In the genomic region with DNA sequence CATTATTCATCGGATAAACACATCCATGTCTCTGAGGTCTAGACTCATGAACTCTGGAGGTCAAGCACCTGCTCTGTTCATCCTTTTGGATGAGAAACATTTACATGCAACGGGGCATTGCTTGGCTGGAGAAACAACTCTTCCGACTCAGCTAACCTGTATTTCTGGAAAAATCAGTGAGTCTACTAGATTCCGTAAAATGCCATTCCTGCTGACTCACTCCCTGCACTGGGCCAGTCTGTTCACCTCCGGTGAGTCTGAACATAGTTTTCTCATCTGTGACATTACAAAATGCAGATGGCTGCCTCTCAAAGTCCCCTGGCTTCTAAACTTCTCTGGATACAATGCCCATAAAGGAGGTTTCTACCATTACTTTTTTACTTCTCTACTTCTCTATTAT, we compare ENCODE assay signal across 17 cellular contexts.
DNase-seq lines count a peak whose midpoint lies in the region; ATAC-seq, FAIRE-seq and TF ChIP-seq lines count a peak whose summit lies in the region.
"Had no signal": no experiment of that assay in that cellular context is flagged by ENCODE, and none has a peak within 500 bp of the region (broad histone marks: within the 10 kb centered on the region; RNA-seq: fewer than 3 reads in every experiment).

No MANE protein-coding gene starts in this region.

- H3K4me3 ChIP-seq in IMR-90 (ENCODE audit: insufficient read depth, low read depth, low read length) (no peak overlapping the region), bronchial epithelial cell (ENCODE audit: low read depth, low read length) (no peak overlapping the region)
- H3K4me3 ChIP-seq: BLaER1 treated with 17β-estradiol and CSF1 and Interleukin-3, amounts not matched to agents 10 nM and 100 nM had no signal

- no peak overlapping the region for H3K4me2 ChIP-seq in IMR-90 (ENCODE audit: low read depth, low read length)
- H3K4me2 ChIP-seq: BLaER1 treated with 17β-estradiol and CSF1 and Interleukin-3, amounts not matched to agents 10 nM and 100 nM had no signal

- no peak overlapping the region for H3K27ac Mint-ChIP-seq in activated CD4-positive, alpha-beta T cell treated with anti-CD3 and anti-CD28 coated beads, Interleukin-2, amount 10 ng/mL, durations not matched to agents 24 days and 14 days
- H3K27ac Mint-ChIP-seq: activated CD8-positive, alpha-beta T cell treated with anti-CD3 and anti-CD28 coated beads, Interleukin-2, amount 10 ng/mL, durations not matched to agents 7 days and 5 days had no signal

- intact Hi-C loops in IMR-90 (cut with micrococcal nuclease) = no loop called here
- intact Hi-C loops in activated CD4-positive, alpha-beta T cell treated with anti-CD3 and anti-CD28 coated beads, Interleukin-2, amount 10 ng/mL, durations not matched to agents 24 days and 14 days (cut with micrococcal nuclease) = no loop called here

- FAIRE-seq in bronchial epithelial cell (lab: Jason Lieb, UNC) (peak; percentile 96), urothelium cell line (lab: Jason Lieb, UNC) (no peak)

- CTCF ChIA-PET in IMR-90 (lab: Yijun Ruan, JAX) = no interaction called here

- no peak for TF ChIP-seq POLR2A in IMR-90 (IDR thresholded peaks at IDR 0.05; ENCODE audit: low read depth, low read length)

- 76% methylated on average over 4 of the region's 5 CpGs; no CpG with 5 or more reads in 1 of the 2 experiments for WGBS in IMR-90 (ENCODE audit: extremely low coverage in 2 of 2, insufficient read length in 1 of 2), 2 experiments

- dilution Hi-C loops in IMR-90 (cut with HindIII; ENCODE audit: low sequenced_read_pairs, unreplicated experiment) = no loop called here

- H2AFZ ChIP-seq in IMR-90 (replicated peaks; ENCODE audit: low read length, poor library complexity) = no peak overlapping the region

- no peak overlapping the region for H2AK5ac ChIP-seq in IMR-90 (ENCODE audit: low read depth, low read length)

- no peak overlapping the region for H4K91ac ChIP-seq in IMR-90 (ENCODE audit: insufficient read depth, low read depth, low read length)

- no TSS peak for BruUV-seq in IMR-90 (replicated peaks; lab: Mats Ljungman, UMichigan)

- peak; percentile 37 for DNase-seq in IMR-90
- DNase-seq in bronchial epithelial cell (ENCODE audit: low read depth) = peak; percentile 98
- peak; percentile 96 for DNase-seq in kidney tubule cell (ENCODE audit: low spot score)
- DNase-seq in urothelium cell line (ENCODE audit: low spot score) = peak; percentile 46
- no peak for DNase-seq in activated CD4-positive, alpha-beta T cell treated with anti-CD3 and anti-CD28 coated beads, Interleukin-2, amount 10 ng/mL, durations not matched to agents 24 days and 14 days
- DNase-seq in RPMI8226 = no peak
- DNase-seq: activated CD8-positive, alpha-beta T cell treated with anti-CD3 and anti-CD28 coated beads, Interleukin-2, amount 10 ng/mL, durations not matched to agents 7 days and 5 days; amygdala; DMS79 treated with DMSO at 0.1 percent for 48 hours; H7; KG1; NCI-H146; NCI-H446; nucleus accumbens; stimulated activated naive CD4-positive, alpha-beta T cell treated with Interleukin-2 at 50 U/mL for 16 hours had no signal

- H3K9me3 ChIP-seq in IMR-90 (ENCODE audit: control insufficient read depth, insufficient read depth, low read length) = no peaks in the 10 kb centered on the region
- H3K9me3 ChIP-seq: BLaER1 treated with 17β-estradiol and CSF1 and Interleukin-3, amounts not matched to agents 10 nM and 100 nM had no signal

- TF ChIP-seq RAD21 in IMR-90 (IDR thresholded peaks at IDR 0.05; ENCODE audit: low read length) = no peak

- no peak overlapping the region for H3K4ac ChIP-seq in IMR-90 (ENCODE audit: low read depth, low read length)

- H3K18ac ChIP-seq in IMR-90 (ENCODE audit: low read depth, low read length) = no peak overlapping the region

- H2BK20ac ChIP-seq in IMR-90 (ENCODE audit: low read depth, low read length) = no peak overlapping the region

- H2AK9ac ChIP-seq in IMR-90 (replicated peaks; ENCODE audit: low read depth, low read length, poor library complexity) = no peak overlapping the region

- no peak overlapping the region for H3K4me3 Mint-ChIP-seq in activated CD4-positive, alpha-beta T cell treated with anti-CD3 and anti-CD28 coated beads, Interleukin-2, amount 10 ng/mL, durations not matched to agents 24 days and 14 days
- H3K4me3 Mint-ChIP-seq: activated CD8-positive, alpha-beta T cell treated with anti-CD3 and anti-CD28 coated beads, Interleukin-2, amount 10 ng/mL, durations not matched to agents 7 days and 5 days had no signal

- ATAC-seq in IMR-90 (ENCODE audit: low read depth) (peak; percentile 71), GM18511 (IDR thresholded peaks at IDR 0.05; ENCODE audit: unreplicated experiment) (no peak)
- ATAC-seq: activated CD8-positive, alpha-beta T cell treated with anti-CD3 and anti-CD28 coated beads, Interleukin-2, amount 10 ng/mL, durations not matched to agents 7 days and 5 days had no signal

- H4K8ac ChIP-seq in IMR-90 (ENCODE audit: low read depth in 2 of 2, low read length in 2 of 2) = no peak overlapping the region; a peak in 1 of 4 replicates

- H3K36me3 ChIP-seq in IMR-90 (ENCODE audit: control insufficient read depth, insufficient read depth, low read length) (no peaks in the 10 kb centered on the region), bronchial epithelial cell (ENCODE audit: control insufficient read depth, insufficient read depth, low read length) (no peaks in the 10 kb centered on the region)
- H3K36me3 ChIP-seq: BLaER1 treated with 17β-estradiol and CSF1 and Interleukin-3, amounts not matched to agents 10 nM and 100 nM had no signal

- POLR2A ChIA-PET in IMR-90 (lab: Charles Lee; ENCODE audit: unreplicated experiment) = no interaction called here

- H3K27ac ChIP-seq in IMR-90 (ENCODE audit: insufficient read depth, low read length) = no peak overlapping the region
- H3K27ac ChIP-seq: BLaER1 treated with 17β-estradiol and CSF1 and Interleukin-3, amounts not matched to agents 10 nM and 100 nM had no signal

- H4K5ac ChIP-seq in IMR-90 (ENCODE audit: low read depth, low read length) = no peak overlapping the region

- peaks cover 2% of the 10 kb centered on the region for H3K27me3 Mint-ChIP-seq in activated CD4-positive, alpha-beta T cell treated with anti-CD3 and anti-CD28 coated beads, Interleukin-2, amount 10 ng/mL, durations not matched to agents 24 days and 14 days

- no peak overlapping the region for H2BK5ac ChIP-seq in IMR-90 (ENCODE audit: low read depth, low read length, poor library complexity, severe bottlenecking)

- no peak overlapping the region for H3K56ac ChIP-seq in IMR-90 (ENCODE audit: extremely low read depth, insufficient read depth, low read length)

- no peaks in the 10 kb centered on the region for H3K79me1 ChIP-seq in IMR-90 (ENCODE audit: low read depth in 1 of 2, low read length in 2 of 2)

- H3K23ac ChIP-seq in IMR-90 (ENCODE audit: low read depth, low read length) = no peak overlapping the region

- TF ChIP-seq CTCF in IMR-90 (conservative IDR thresholded peaks at IDR 0.05; ENCODE audit: low read depth, low read length) (no peak), bronchial epithelial cell (IDR thresholded peaks at IDR 0.05; ENCODE audit: insufficient read depth, low read length, severe bottlenecking) (no peak)

- no peaks in the 10 kb centered on the region for H3K27me3 ChIP-seq in IMR-90 (ENCODE audit: control insufficient read depth, insufficient read depth, low read length)
- no peaks in the 10 kb centered on the region for H3K27me3 ChIP-seq in bronchial epithelial cell (ENCODE audit: control insufficient read depth, insufficient read depth, low read length)
- H3K27me3 ChIP-seq: BLaER1 treated with 17β-estradiol and CSF1 and Interleukin-3, amounts not matched to agents 10 nM and 100 nM had no signal

- H4K20me1 ChIP-seq in IMR-90 (ENCODE audit: insufficient read depth, low read length) = no peaks in the 10 kb centered on the region
- H4K20me1 ChIP-seq: BLaER1 treated with 17β-estradiol and CSF1 and Interleukin-3, amounts not matched to agents 10 nM and 100 nM had no signal

- no peak overlapping the region for H2BK15ac ChIP-seq in IMR-90 (ENCODE audit: low read depth, low read length)

- H3K36me3 Mint-ChIP-seq in activated CD4-positive, alpha-beta T cell treated with anti-CD3 and anti-CD28 coated beads, Interleukin-2, amount 10 ng/mL, durations not matched to agents 24 days and 14 days (ENCODE audit: low read depth) = no peaks in the 10 kb centered on the region

- no peak overlapping the region for H3K9ac ChIP-seq in IMR-90 (ENCODE audit: low read depth, low read length)
- H3K9ac ChIP-seq: BLaER1 treated with 17β-estradiol and CSF1 and Interleukin-3, amounts not matched to agents 10 nM and 100 nM had no signal

- H3K9me3 Mint-ChIP-seq in activated CD4-positive, alpha-beta T cell treated with anti-CD3 and anti-CD28 coated beads, Interleukin-2, amount 10 ng/mL, durations not matched to agents 24 days and 14 days = no peaks in the 10 kb centered on the region

- H3K4me1 Mint-ChIP-seq in activated CD4-positive, alpha-beta T cell treated with anti-CD3 and anti-CD28 coated beads, Interleukin-2, amount 10 ng/mL, durations not matched to agents 24 days and 14 days = no peaks in the 10 kb centered on the region

- in situ Hi-C loops in IMR-90 (cut with MboI; ENCODE audit: low sequenced_read_pairs) = no loop called here

- no peak overlapping the region for H3K14ac ChIP-seq in IMR-90 (replicated peaks; ENCODE audit: low read depth, low read length)

- no peaks in the 10 kb centered on the region; the same call in 1 of the 2 replicates for H3K9me1 ChIP-seq in IMR-90 (ENCODE audit: insufficient read depth, low read length)

- H3K4me1 ChIP-seq in IMR-90 (ENCODE audit: control insufficient read depth, insufficient read depth, low read length) = peaks cover 1% of the 10 kb centered on the region; the same call in 1 of the 2 replicates

- H2BK120ac ChIP-seq in IMR-90 (ENCODE audit: low read depth, low read length) = no peak overlapping the region

TF ChIP-seq in IMR-90, 13 proteins besides CTCF, POLR2A, EP300 and RAD21:
- TF ChIP-seq MAZ (IDR thresholded peaks at IDR 0.05; ENCODE audit: borderline replicate concordance, low read depth, low read length) = no peak
- 0 out of 2 replicates have a peak, but pooled peaks have one; percentile 19 for TF ChIP-seq NFE2L2 (IDR thresholded peaks at IDR 0.05; ENCODE audit: low read depth, low read length)
- 0 out of 2 replicates have a peak, but pooled peaks have one; percentile 11 for TF ChIP-seq MAFK (IDR thresholded peaks at IDR 0.05; ENCODE audit: low read depth, low read length)

Comparison
In these comparisons a context has a peak if more than half of its experiments do, and no peak if none do; other contexts are left out.
1. DNase-seq: peak in IMR-90 (single experiment), bronchial epithelial cell (single experiment), kidney tubule cell (single experiment) and urothelium cell line (single experiment); none in activated CD4-positive, alpha-beta T cell treated with anti-CD3 and anti-CD28 coated beads, Interleukin-2, amount 10 ng/mL, durations not matched to agents 24 days and 14 days (single experiment) and RPMI8226 (single experiment).